ENCODE assay signal across 2 cellular contexts in the genomic region with DNA sequence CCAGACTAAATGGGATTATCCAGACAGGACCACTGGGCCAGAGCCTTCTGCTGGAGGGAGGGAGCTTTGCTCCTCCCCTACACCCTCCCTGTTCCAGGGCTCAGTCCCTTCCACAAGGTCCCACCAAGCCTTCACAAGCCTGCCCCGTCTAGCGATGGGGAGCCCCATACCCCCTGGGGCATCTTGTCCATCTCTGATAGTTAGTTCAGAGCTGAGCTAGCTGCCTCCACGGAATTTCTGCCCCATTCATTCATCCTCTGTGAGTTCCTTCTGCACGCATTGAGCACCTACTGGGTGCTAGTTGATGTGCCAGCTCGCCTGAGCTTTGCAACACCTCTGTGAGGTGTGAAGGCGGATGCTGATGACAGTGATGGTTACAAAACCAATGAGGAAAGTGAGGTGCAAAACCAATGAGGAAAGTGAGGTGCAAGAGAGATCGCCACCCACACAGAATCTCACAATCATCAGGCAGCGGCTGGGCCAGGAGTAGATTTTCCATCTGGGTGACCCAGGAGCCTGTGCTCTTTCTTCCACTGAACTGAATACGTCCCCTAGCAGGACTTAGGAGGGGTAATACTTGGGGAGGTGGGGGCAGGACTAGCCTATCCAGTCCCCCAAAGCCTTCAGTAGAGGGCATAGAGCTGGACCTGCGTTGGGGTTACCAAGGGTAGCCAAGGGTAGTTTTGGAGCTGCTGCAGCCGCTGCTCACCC.
TF ChIP-seq lines count a peak whose summit lies in the region.

No MANE protein-coding gene starts in this region.

TF ChIP-seq in WTC11, 78 proteins besides CTCF, POLR2A, EP300 and RAD21:
- TF ChIP-seq ZNF423 (CRISPR knock-in tag; IDR thresholded peaks at IDR 0.05) (no peak), ZNF121 (CRISPR knock-in tag; IDR thresholded peaks at IDR 0.05) (peak; percentile 93)

TF ChIP-seq in H1, 55 proteins besides CTCF, POLR2A, EP300 and RAD21:
- TF ChIP-seq CBX8 (IDR thresholded peaks at IDR 0.05; ENCODE audit: borderline replicate concordance, low read depth, low read length) (no peak), BACH1 (IDR thresholded peaks at IDR 0.05; ENCODE audit: low read length) (no peak), TAF7 (optimal IDR thresholded peaks at IDR 0.05; ENCODE audit: borderline replicate concordance, low read depth, low read length) (no peak), TBP (IDR thresholded peaks at IDR 0.05; ENCODE audit: low read depth, low read length) (no peak), PHF8 (conservative IDR thresholded peaks at IDR 0.05; ENCODE audit: low read depth, low read length) (no peak), FOSL1 (IDR thresholded peaks at IDR 0.05; ENCODE audit: insufficient read depth, low read depth, low read length) (no peak)
